Comparison of ENCODE assay signal across 21 cellular contexts in the genomic region with DNA sequence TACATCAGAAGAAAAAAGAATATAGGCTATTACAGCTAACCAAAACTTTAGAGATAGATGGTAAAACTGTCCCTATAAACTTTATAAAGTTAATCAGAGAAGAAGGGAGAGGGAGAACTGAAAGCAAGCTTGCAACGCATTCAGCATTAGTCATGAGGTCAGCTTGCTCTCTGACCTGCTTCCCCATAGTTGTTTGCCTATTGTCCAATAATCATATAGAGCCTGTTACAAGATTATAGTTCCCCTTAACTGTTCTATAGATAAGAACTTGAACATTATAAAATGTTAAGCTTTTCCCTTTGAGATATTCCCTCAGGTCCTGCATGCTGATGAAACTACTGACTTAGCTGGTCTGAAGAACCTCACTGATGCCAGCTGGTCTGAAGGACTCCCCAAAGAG.
DNase-seq lines count a peak whose midpoint lies in the region; FAIRE-seq and TF ChIP-seq lines count a peak whose summit lies in the region.
"Had no signal": no experiment of that assay in that cellular context is flagged by ENCODE, and none has a peak within 500 bp of the region (broad histone marks: within the 10 kb centered on the region; RNA-seq: fewer than 3 reads in every experiment).

No MANE protein-coding gene starts in this region.

- H3K4ac ChIP-seq in mesenchymal stem cell (ENCODE audit: low read depth in 1 of 2, low read length in 2 of 2): no peak overlapping the region

- H4K8ac ChIP-seq in mesenchymal stem cell (ENCODE audit: low read length): no peak overlapping the region

- H3K14ac ChIP-seq in mesenchymal stem cell (ENCODE audit: low read length in 2 of 2): no peak overlapping the region

- H2BK120ac ChIP-seq in mesenchymal stem cell (ENCODE audit: low read depth, low read length): no peak overlapping the region

- H2BK5ac ChIP-seq in mesenchymal stem cell (ENCODE audit: low read depth, low read length, poor library complexity, severe bottlenecking): no peak overlapping the region

- peak overlapping the region in 7 of 11 experiments; percentile 21 to 77 (median 67); a peak in 11 of 22 replicates for H3K27ac ChIP-seq in BLaER1 treated with 17β-estradiol and CSF1 and Interleukin-3, amounts not matched to agents 10 nM and 100 nM
- no peak overlapping the region for H3K27ac ChIP-seq in mesenchymal stem cell (ENCODE audit: low read length, poor library complexity, severe bottlenecking)
- H3K27ac ChIP-seq: cardiac muscle cell, SJSA1, vagina had no signal

- no peak overlapping the region for H2BK15ac ChIP-seq in mesenchymal stem cell (ENCODE audit: low read depth, poor library complexity, severe bottlenecking)

- H3K9me3 ChIP-seq in BLaER1 treated with 17β-estradiol and CSF1 and Interleukin-3, amounts not matched to agents 10 nM and 100 nM (replicated peaks in 1 of 11): no peaks in the 10 kb centered on the region
- H3K9me3 ChIP-seq in mesenchymal stem cell (ENCODE audit: control insufficient read depth, low read length): no peaks in the 10 kb centered on the region
- H3K9me3 ChIP-seq: SJSA1, vagina had no signal

- no peaks in the 10 kb centered on the region for H3K36me3 ChIP-seq in BLaER1 treated with 17β-estradiol and CSF1 and Interleukin-3, amounts not matched to agents 10 nM and 100 nM
- H3K36me3 ChIP-seq in bronchial epithelial cell (ENCODE audit: control insufficient read depth, insufficient read depth, low read length) (no peaks in the 10 kb centered on the region), mesenchymal stem cell (ENCODE audit: control insufficient read depth in 1 of 2, insufficient read depth in 2 of 2, low read depth in 1 of 2, low read length in 2 of 2) (no peaks in the 10 kb centered on the region)
- H3K36me3 ChIP-seq: cardiac muscle cell, SJSA1, vagina had no signal

- no peak overlapping the region for H4K91ac ChIP-seq in mesenchymal stem cell (ENCODE audit: low read length)

- TF ChIP-seq CTCF in bronchial epithelial cell (IDR thresholded peaks at IDR 0.05; ENCODE audit: insufficient read depth, low read length, severe bottlenecking) (no peak), D721Med (IDR thresholded peaks at IDR 0.05; ENCODE audit: insufficient read depth, missing control alignments) (no peak)

- DNase-seq in MV-4-11 (lab: John Stamatoyannopoulos, UW) (peak; percentile 83), bronchial epithelial cell (ENCODE audit: low read depth) (peak; percentile 10), mesenchymal stem cell (no peak), medulla oblongata (ENCODE audit: extremely low spot score) (no peak), D721Med (ENCODE audit: insufficient read length, low spot score) (no peak)
- DNase-seq in stimulated activated CD4-positive, alpha-beta T cell treated with anti-CD3 and anti-CD28 coated beads, Interleukin-4, amount 100 ng/mL, for 1 hour: no peak
- DNase-seq in activated CD8-positive, alpha-beta memory T cell treated with anti-CD3 and anti-CD28 coated beads, Interleukin-2, amount 50 U/mL, for 48 hours: no peak
- DNase-seq: activated CD4-positive, alpha-beta T cell treated with anti-CD3 and anti-CD28 coated beads, Interleukin-2, amount 50 U/mL, for 48 hours; activated T-cell treated with anti-CD3 and anti-CD28 coated beads, Interleukin-2, amount 50 U/mL, for 48 hours; Caco-2; effector CD4-positive, alpha-beta T cell; GDM1; naive B cell; NCI-H1417 treated with DMSO at 0.1 percent for 48 hours had no signal

- no peak overlapping the region for H3K4me3 ChIP-seq in BLaER1 treated with 17β-estradiol and CSF1 and Interleukin-3, amounts not matched to agents 10 nM and 100 nM
- H3K4me3 ChIP-seq in bronchial epithelial cell (ENCODE audit: low read depth, low read length) (no peak overlapping the region), mesenchymal stem cell (ENCODE audit: insufficient read depth in 1 of 2, low read depth in 1 of 2, low read length in 2 of 2) (peak overlapping the region in 1 of 2 experiments; percentile 27)
- H3K4me3 ChIP-seq: cardiac muscle cell, K562, SJSA1, vagina had no signal

- peaks cover 0 to 22% (median 0%) of the 10 kb centered on the region in 10 experiments; a peak in 8 of 20 replicates for H3K4me1 ChIP-seq in BLaER1 treated with 17β-estradiol and CSF1 and Interleukin-3, amounts not matched to agents 10 nM and 100 nM
- no peaks in the 10 kb centered on the region for H3K4me1 ChIP-seq in mesenchymal stem cell (ENCODE audit: control insufficient read depth, insufficient read depth, low read depth, low read length)
- H3K4me1 ChIP-seq: vagina had no signal

- no peaks in the 10 kb centered on the region for H4K20me1 ChIP-seq in BLaER1 treated with 17β-estradiol and CSF1 and Interleukin-3, amounts not matched to agents 10 nM and 100 nM

- no peak overlapping the region for H3K23ac ChIP-seq in mesenchymal stem cell (ENCODE audit: low read length in 2 of 2)

- no peak overlapping the region for H2AFZ ChIP-seq in mesenchymal stem cell (ENCODE audit: low read depth, low read length)

- H3K27me3 ChIP-seq in BLaER1 treated with 17β-estradiol and CSF1 and Interleukin-3, amounts not matched to agents 10 nM and 100 nM: no peaks in the 10 kb centered on the region
- no peaks in the 10 kb centered on the region for H3K27me3 ChIP-seq in bronchial epithelial cell (ENCODE audit: control insufficient read depth, insufficient read depth, low read length)
- H3K27me3 ChIP-seq in mesenchymal stem cell (ENCODE audit: control insufficient read depth in 1 of 2, insufficient read depth in 1 of 2, low read length in 2 of 2): no peaks in the 10 kb centered on the region
- H3K27me3 ChIP-seq: cardiac muscle cell, SJSA1, vagina had no signal

- no peak overlapping the region for H2BK12ac ChIP-seq in mesenchymal stem cell (ENCODE audit: low read length in 2 of 2)

- no CpG with 5 or more reads among the region's 1 CpG for WGBS in mesenchymal stem cell

- no peak overlapping the region for H2AK5ac ChIP-seq in mesenchymal stem cell (ENCODE audit: low read length, severe bottlenecking)

- FAIRE-seq in bronchial epithelial cell (lab: Jason Lieb, UNC) (no peak), D721Med (lab: Jason Lieb, UNC) (no peak)
- FAIRE-seq: frontal cortex, GM12891, K562 had no signal

- H3K18ac ChIP-seq in mesenchymal stem cell (ENCODE audit: low read depth in 1 of 2, low read length in 2 of 2): no peak overlapping the region

- peak overlapping the region in 4 of 11 experiments; percentile 19 to 63 (median 51); a peak in 6 of 22 replicates for H3K4me2 ChIP-seq in BLaER1 treated with 17β-estradiol and CSF1 and Interleukin-3, amounts not matched to agents 10 nM and 100 nM
- no peak overlapping the region for H3K4me2 ChIP-seq in mesenchymal stem cell (ENCODE audit: low read length, poor library complexity, severe bottlenecking)

- peak overlapping the region in 4 of 11 experiments; percentile 4 to 49 (median 46); a peak in 6 of 22 replicates for H3K9ac ChIP-seq in BLaER1 treated with 17β-estradiol and CSF1 and Interleukin-3, amounts not matched to agents 10 nM and 100 nM
- peak overlapping the region; percentile 78 for H3K9ac ChIP-seq in mesenchymal stem cell (ENCODE audit: low read length)

- no peaks in the 10 kb centered on the region for H3K79me1 ChIP-seq in mesenchymal stem cell (replicated peaks; ENCODE audit: low read length, poor library complexity, severe bottlenecking)

Comparison
In these comparisons a context has a peak if more than half of its experiments do, and no peak if none do; other contexts are left out.
1. DNase-seq: peak in MV-4-11 (single experiment) and bronchial epithelial cell (single experiment); none in mesenchymal stem cell (single experiment), stimulated activated CD4-positive, alpha-beta T cell treated with anti-CD3 and anti-CD28 coated beads, Interleukin-4, amount 100 ng/mL, for 1 hour (single experiment), medulla oblongata (single experiment), D721Med (single experiment) and activated CD8-positive, alpha-beta memory T cell treated with anti-CD3 and anti-CD28 coated beads, Interleukin-2, amount 50 U/mL, for 48 hours (single experiment).